9 cellular contexts compared by ENCODE assay signal in genomic region chr6:167350322-167350721, GRCh38. TPM values are rescaled to one million over a fixed set of nuclear protein-coding genes. Genes with fewer than 3 reads are reported as not detected.
DNase-seq lines count a peak whose midpoint lies in the region; ATAC-seq and TF ChIP-seq lines count a peak whose summit lies in the region.
"Had no signal": no experiment of that assay in that cellular context is flagged by ENCODE, and none has a peak within 500 bp of the region (broad histone marks: within the 10 kb centered on the region; RNA-seq: fewer than 3 reads in every experiment).

No MANE protein-coding gene starts in this region.

- H3K36me3 Mint-ChIP-seq in activated CD4-positive, alpha-beta T cell treated with anti-CD3 and anti-CD28 coated beads for 36 hours (ENCODE audit: low read depth), result no peaks in the 10 kb centered on the region

- DNase-seq in activated CD4-positive, alpha-beta T cell treated with anti-CD3 and anti-CD28 coated beads for 36 hours, result peak; percentile 7
- no peak for DNase-seq in activated CD4-positive, alpha-beta T cell treated with anti-CD3 and anti-CD28 coated beads, Interleukin-2, amount 50 U/mL, for 4 hours
- DNase-seq in activated effector memory CD4-positive, alpha-beta T cell treated with anti-CD3 and anti-CD28 coated beads, Interleukin-2, amount 50 U/mL, for 16 hours, result peak; percentile 65
- DNase-seq in left lung (no peak), stomach (no peak), NCI-H345 treated with DMSO at 0.1 percent for 48 hours (lab: John Stamatoyannopoulos, UW; ENCODE audit: unreplicated experiment) (no peak), NOMO-1 treated with dmso at 0.1 percent for 144 hours (lab: John Stamatoyannopoulos, UW; ENCODE audit: unreplicated experiment) (no peak)

- H3K4me3 ChIP-seq in left lung (peak overlapping the region; percentile 33 to 40), stomach (peak overlapping the region; percentile 38 to 56 (median 47))

- POLR2A ChIA-PET in activated CD4-positive, alpha-beta T cell treated with anti-CD3 and anti-CD28 coated beads for 36 hours (lab: Charles Lee), result no interaction called here

- 3 to 15% (median 6%) methylated on average over 22 of the region's 22 CpGs for WGBS in stomach, 5 donors

- H3K27ac Mint-ChIP-seq in activated CD4-positive, alpha-beta T cell treated with anti-CD3 and anti-CD28 coated beads for 36 hours, result peak overlapping the region; percentile 72

- H3K27ac ChIP-seq in left lung (peak overlapping the region; percentile 65 to 69), stomach (peak overlapping the region in 3 of 5 donors; percentile 56 to 70 (median 57))

- peak overlapping the region; percentile 57 for H3K4me3 Mint-ChIP-seq in activated CD4-positive, alpha-beta T cell treated with anti-CD3 and anti-CD28 coated beads for 36 hours

- TF ChIP-seq EP300 in stomach (IDR thresholded peaks at IDR 0.05), result no peak

- no peak for TF ChIP-seq POLR2A in stomach (IDR thresholded peaks at IDR 0.05)

- peaks cover 42% of the 10 kb centered on the region for H3K27me3 Mint-ChIP-seq in activated CD4-positive, alpha-beta T cell treated with anti-CD3 and anti-CD28 coated beads for 36 hours

- intact Hi-C loops in activated CD4-positive, alpha-beta T cell treated with anti-CD3 and anti-CD28 coated beads for 36 hours (cut with DNase I, micrococcal nuclease), result loop anchor here (2.0 to 10.0 kb wide), 6 partner anchors 22 to 723 kb away; partner anchors contain the start of genes RNASET2 (in 1 of the 2) and RPS6KA2 (in 1 of the 2)
- intact Hi-C loops in left lung (cut with DNase I) (no loop called here), stomach (cut with DNase I; ENCODE audit: low total_unique reads) (no loop called here)

- H3K9me3 Mint-ChIP-seq in activated CD4-positive, alpha-beta T cell treated with anti-CD3 and anti-CD28 coated beads for 36 hours (ENCODE audit: low read depth), result no peaks in the 10 kb centered on the region

- peaks cover 5 to 15% of the 10 kb centered on the region in 2 donors for H3K4me1 ChIP-seq in left lung
- H3K4me1 ChIP-seq in stomach, result peaks cover 8 to 20% (median 16%) of the 10 kb centered on the region in 4 donors

- H3K27me3 ChIP-seq in left lung (peaks cover 0 to 40% of the 10 kb centered on the region in 2 donors), stomach (peaks cover 0 to 40% (median 18%) of the 10 kb centered on the region in 3 donors)

- H3K4me1 Mint-ChIP-seq in activated CD4-positive, alpha-beta T cell treated with anti-CD3 and anti-CD28 coated beads for 36 hours, result peaks cover 27% of the 10 kb centered on the region

- no peaks in the 10 kb centered on the region for H3K9me3 ChIP-seq in left lung
- peaks cover 0 to 8% (median 3%) of the 10 kb centered on the region in 4 donors for H3K9me3 ChIP-seq in stomach

- CTCF ChIA-PET in activated CD4-positive, alpha-beta T cell treated with anti-CD3 and anti-CD28 coated beads for 36 hours (lab: Charles Lee), result interaction anchor here (0.8 to 3.0 kb wide), 3 partner anchors 22 to 437 kb away, joined by 3 to 22 read pairs (median 3); no protein-coding TSS in a partner anchor

- H3K36me3 ChIP-seq in left lung (no peaks in the 10 kb centered on the region), stomach (no peaks in the 10 kb centered on the region)

- TF ChIP-seq CTCF in left lung (IDR thresholded peaks at IDR 0.05) (no peak), stomach (IDR thresholded peaks at IDR 0.05) (no peak)

- no peak for ATAC-seq in activated CD4-positive, alpha-beta T cell treated with anti-CD3 and anti-CD28 coated beads for 36 hours
- ATAC-seq in left lung (peak; percentile 52), GM21390 (IDR thresholded peaks at IDR 0.05; ENCODE audit: unreplicated experiment) (no peak)

RNA-seq across cellular contexts. Expression of gene TTLL2, which starts 25.4 kb away (rescaled TPM):
- total RNA-seq in activated CD4-positive, alpha-beta T cell treated with anti-CD3 and anti-CD28 coated beads for 36 hours, result not detected
- total RNA-seq in left lung (not detected), stomach (not detected)
- polyA plus RNA-seq in stomach, result not detected
- polyA plus RNA-seq: AG04450 had no signal

RNA-seq across cellular contexts. Expression of gene UNC93A, which starts 59.2 kb away (rescaled TPM):
- total RNA-seq in activated CD4-positive, alpha-beta T cell treated with anti-CD3 and anti-CD28 coated beads for 36 hours, result not detected
- total RNA-seq in left lung, result not detected
- under 1 TPM in 1 of 5 donors, not detected in 4; 0.73 TPM for total RNA-seq in stomach
- polyA plus RNA-seq in stomach, result under 1 TPM in 1 of 3 donors, not detected in 2; 0.13 TPM
- polyA plus RNA-seq: AG04450 had no signal

Comparison
In these comparisons a context has a peak if more than half of its experiments do, and no peak if none do; other contexts are left out.
1. DNase-seq: peak in activated CD4-positive, alpha-beta T cell treated with anti-CD3 and anti-CD28 coated beads for 36 hours (single experiment) and activated effector memory CD4-positive, alpha-beta T cell treated with anti-CD3 and anti-CD28 coated beads, Interleukin-2, amount 50 U/mL, for 16 hours (single experiment); none in activated CD4-positive, alpha-beta T cell treated with anti-CD3 and anti-CD28 coated beads, Interleukin-2, amount 50 U/mL, for 4 hours (0 of 2), left lung (0 of 2), stomach (single experiment), NCI-H345 treated with DMSO at 0.1 percent for 48 hours (single experiment) and NOMO-1 treated with dmso at 0.1 percent for 144 hours (single experiment).
2. intact Hi-C loops: an anchor here in activated CD4-positive, alpha-beta T cell treated with anti-CD3 and anti-CD28 coated beads for 36 hours (2.0 to 10.0 kb wide); none called in left lung and stomach.